16 cellular contexts compared by ENCODE assay signal in genomic region chr17:77691216-77692085, GRCh38.
A peak's percentile ranks its signal among the peaks of the same experiment; 100 is the strongest.
DNase-seq lines count a peak whose midpoint lies in the region; ATAC-seq, FAIRE-seq and TF ChIP-seq lines count a peak whose summit lies in the region.
"Had no signal": no experiment of that assay in that cellular context is flagged by ENCODE, and none has a peak within 500 bp of the region (broad histone marks: within the 10 kb centered on the region; RNA-seq: fewer than 3 reads in every experiment).

No MANE protein-coding gene starts in this region.

- no peak overlapping the region for H3K9ac ChIP-seq in SK-N-SH
- no peak overlapping the region for H3K9ac ChIP-seq in kidney (ENCODE audit: low read length in 2 of 2)

- peak overlapping the region in 4 of 10 donors; percentile 20 to 84 (median 54) for H3K27ac Mint-ChIP-seq in naive thymus-derived CD8-positive, alpha-beta T cell
- H3K27ac Mint-ChIP-seq: activated T-helper 1 cell treated with anti-CD3 and anti-CD28 coated beads, Interleukin-12 subunit alpha, Interleukin-12 subunit beta, Interleukin-2, Interleukin-4 antibody, amounts not matched to agents 30 ng/mL and 10 ng/mL and 1 ng/mL, durations not matched to agents 14 hours and 24 hours and 36 hours had no signal

- intact Hi-C loops in kidney (cut with DNase I): no loop called here

- peak overlapping the region in 1 of 2 experiments; percentile 93; a peak in 2 of 4 replicates for H3K27ac ChIP-seq in SK-N-SH (ENCODE audit: low read depth in 2 of 2, low read length in 1 of 2)
- no peak overlapping the region for H3K27ac ChIP-seq in kidney (ENCODE audit: low read depth in 2 of 2, low read length in 2 of 2)
- H3K27ac ChIP-seq: ovary had no signal

- peaks cover 20 to 41% (median 29%) of the 10 kb centered on the region in 4 donors for H3K4me1 Mint-ChIP-seq in naive thymus-derived CD8-positive, alpha-beta T cell

- peaks cover 0 to 5% (median 0%) of the 10 kb centered on the region in 5 donors for H3K27me3 Mint-ChIP-seq in naive thymus-derived CD8-positive, alpha-beta T cell

- H3K4me3 ChIP-seq in SK-N-SH (ENCODE audit: low read depth in 2 of 2, low read length in 1 of 2): no peak overlapping the region
- no peak overlapping the region for H3K4me3 ChIP-seq in H7 (ENCODE audit: insufficient read depth, low read depth, low read length)
- no peak overlapping the region for H3K4me3 ChIP-seq in kidney (ENCODE audit: low read length in 2 of 2)
- H3K4me3 ChIP-seq: ovary had no signal

- 75% methylated on average over 12 of the region's 21 CpGs for WGBS in SK-N-SH (ENCODE audit: low lambda C conversion rate)

- no peak for TF ChIP-seq RAD21 in SK-N-SH (IDR thresholded peaks at IDR 0.05; ENCODE audit: low read length)

- H3K27me3 ChIP-seq in SK-N-SH (ENCODE audit: insufficient read depth): peaks cover 48% of the 10 kb centered on the region; the same call in 1 of the 2 replicates
- H3K27me3 ChIP-seq in H7 (ENCODE audit: control insufficient read depth, insufficient read depth, low read length): peaks cover 19% of the 10 kb centered on the region
- H3K27me3 ChIP-seq: ovary had no signal

- peaks cover 0 to 41% of the 10 kb centered on the region in 2 experiments; a peak in 1 of 4 replicates for H3K4me1 ChIP-seq in SK-N-SH (ENCODE audit: control insufficient read depth in 1 of 2, insufficient read depth in 2 of 2, low read depth in 1 of 2, low read length in 1 of 2)
- no peaks in the 10 kb centered on the region for H3K4me1 ChIP-seq in kidney (ENCODE audit: control insufficient read depth in 1 of 2, insufficient read depth in 1 of 2, low read depth in 1 of 2, low read length in 2 of 2)

- CTCF ChIA-PET in SK-N-SH (lab: Yijun Ruan, JAX): interaction anchor here (0.8 to 3.9 kb wide), 17 partner anchors 9 to 322 kb away, joined by 3 to 24 read pairs (median 4); no protein-coding TSS in a partner anchor

- POLR2A ChIA-PET in SK-N-SH (lab: Yijun Ruan, JAX): interaction anchor here (1.0 to 1.8 kb wide), 4 partner anchors 43 to 267 kb away, joined by 3 to 15 read pairs (median 8); partner anchors contain the start of gene TNRC6C
- POLR2A ChIA-PET in naive thymus-derived CD8-positive, alpha-beta T cell (lab: Charles Lee): interaction anchor here (1.2 kb wide), 2 partner anchors 45 to 267 kb away, joined by 3 to 4 read pairs; partner anchors contain the start of gene TNRC6C

- H3K4me3 Mint-ChIP-seq in naive thymus-derived CD8-positive, alpha-beta T cell: peak overlapping the region in 9 of 10 donors; percentile 29 to 77 (median 72)
- H3K4me3 Mint-ChIP-seq: activated T-helper 1 cell treated with anti-CD3 and anti-CD28 coated beads, Interleukin-12 subunit alpha, Interleukin-12 subunit beta, Interleukin-2, Interleukin-4 antibody, amounts not matched to agents 30 ng/mL and 10 ng/mL and 1 ng/mL, durations not matched to agents 14 hours and 24 hours and 36 hours had no signal

- DNase-seq in SK-N-SH (peak; percentile 69), H7 (peak; percentile 48), pons (ENCODE audit: low spot score) (no peak), kidney (no peak), HuH-7 (ENCODE audit: low spot score) (no peak)
- peak; percentile 42 for DNase-seq in activated CD8-positive, alpha-beta memory T cell treated with anti-CD3 and anti-CD28 coated beads, Interleukin-2, amount 50 U/mL, for 48 hours
- peak in 2 of 10 donors; percentile 11 to 18 for DNase-seq in naive thymus-derived CD8-positive, alpha-beta T cell
- DNase-seq: 8988T, Calu3, erythroblast, GF-D8, ovary had no signal

- FAIRE-seq in kidney (lab: Jason Lieb, UNC): no peak
- FAIRE-seq: colon, islet of Langerhans had no signal

- H3K36me3 Mint-ChIP-seq in naive thymus-derived CD8-positive, alpha-beta T cell: no peaks in the 10 kb centered on the region

- no peaks in the 10 kb centered on the region for H3K9me3 ChIP-seq in SK-N-SH
- no peaks in the 10 kb centered on the region for H3K9me3 ChIP-seq in kidney (ENCODE audit: control insufficient read depth in 1 of 2, low read length in 2 of 2)
- H3K9me3 ChIP-seq: ovary had no signal

- no peaks in the 10 kb centered on the region for H3K36me3 ChIP-seq in SK-N-SH (replicated peaks in 1 of 2; ENCODE audit: control insufficient read depth in 1 of 2, insufficient read depth in 2 of 2, low read length in 1 of 2)
- H3K36me3 ChIP-seq in H7 (replicated peaks; ENCODE audit: control insufficient read depth, insufficient read depth, low read length): no peaks in the 10 kb centered on the region
- H3K36me3 ChIP-seq in kidney (ENCODE audit: control insufficient read depth in 1 of 2, insufficient read depth in 2 of 2, low read length in 2 of 2): no peaks in the 10 kb centered on the region
- H3K36me3 ChIP-seq: ovary had no signal

- no peaks in the 10 kb centered on the region for H4K20me1 ChIP-seq in SK-N-SH (ENCODE audit: insufficient read depth)

- H3F3A ChIP-seq in SK-N-SH (replicated peaks; ENCODE audit: insufficient read depth): no peaks in the 10 kb centered on the region

- H3K4me2 ChIP-seq in SK-N-SH: no peak overlapping the region

- H2AFZ ChIP-seq in SK-N-SH (ENCODE audit: low read depth): no peak overlapping the region

- no peaks in the 10 kb centered on the region for H3K9me2 ChIP-seq in SK-N-SH

- no peaks in the 10 kb centered on the region for H3K79me2 ChIP-seq in SK-N-SH (ENCODE audit: insufficient read depth)

- TF ChIP-seq CTCF in SK-N-SH (IDR thresholded peaks at IDR 0.05) (no peak), kidney (IDR thresholded peaks at IDR 0.05; ENCODE audit: borderline replicate concordance, extremely low read depth, insufficient read depth) (no peak)

- TF ChIP-seq EP300 in SK-N-SH (IDR thresholded peaks at IDR 0.05; ENCODE audit: borderline replicate concordance in 1 of 2, low read depth in 1 of 2, low read length in 1 of 2): no peak

- H3K9me3 Mint-ChIP-seq in naive thymus-derived CD8-positive, alpha-beta T cell: no peaks in the 10 kb centered on the region
- H3K9me3 Mint-ChIP-seq: activated T-helper 1 cell treated with anti-CD3 and anti-CD28 coated beads, Interleukin-12 subunit alpha, Interleukin-12 subunit beta, Interleukin-2, Interleukin-4 antibody, amounts not matched to agents 30 ng/mL and 10 ng/mL and 1 ng/mL, durations not matched to agents 14 hours and 24 hours and 36 hours had no signal

- ATAC-seq in SK-N-SH treated with all-trans-retinoic acid at 6 μM for 48 hours: no peak; the same call in 2 of the 3 replicates
- no peak for ATAC-seq in naive thymus-derived CD8-positive, alpha-beta T cell

TF ChIP-seq in SK-N-SH, 30 proteins besides CTCF, POLR2A, EP300 and RAD21:
- TF ChIP-seq TCF12 (IDR thresholded peaks at IDR 0.05) (no peak), FOXJ3 (CRISPR knock-in tag; IDR thresholded peaks at IDR 0.05) (peak; percentile 59; the same call in 1 of the 2 replicates), GABPA (IDR thresholded peaks at IDR 0.05; ENCODE audit: low read depth) (no peak), POLR2AphosphoS5 (IDR thresholded peaks at IDR 0.05; ENCODE audit: low read depth, low read length) (no peak), FOSL2 (IDR thresholded peaks at IDR 0.05; ENCODE audit: borderline replicate concordance, low read depth) (no peak), NFIC (IDR thresholded peaks at IDR 0.05; ENCODE audit: borderline replicate concordance) (no peak)

TF ChIP-seq in SK-N-SH treated with all-trans-retinoic acid at 6 μM for 48 hours, 23 proteins besides CTCF, POLR2A, EP300 and RAD21:
- TF ChIP-seq TSHZ2 (CRISPR knock-in tag; IDR thresholded peaks at IDR 0.05): no peak
- no peak for TF ChIP-seq TCF4 (CRISPR knock-in tag; IDR thresholded peaks at IDR 0.05; ENCODE audit: borderline replicate concordance)
- TF ChIP-seq ZC3H10 (CRISPR knock-in tag; IDR thresholded peaks at IDR 0.05): no peak
- no peak for TF ChIP-seq ZNF8 (CRISPR knock-in tag; IDR thresholded peaks at IDR 0.05)
- TF ChIP-seq ARNTL (CRISPR knock-in tag; IDR thresholded peaks at IDR 0.05; ENCODE audit: borderline replicate concordance, low read depth): no peak
- no peak for TF ChIP-seq CSDC2 (CRISPR knock-in tag; IDR thresholded peaks at IDR 0.05)

Comparison
In these comparisons a context has a peak if more than half of its experiments do, and no peak if none do; other contexts are left out.
1. DNase-seq: peak in SK-N-SH (single experiment), H7 (single experiment) and activated CD8-positive, alpha-beta memory T cell treated with anti-CD3 and anti-CD28 coated beads, Interleukin-2, amount 50 U/mL, for 48 hours (single experiment); none in pons (single experiment), kidney (single experiment) and HuH-7 (single experiment).